Comparison of ENCODE assay signal across 24 cellular contexts in genomic region chr3:110413291-110413690, GRCh38.
DNase-seq lines count a peak whose midpoint lies in the region; FAIRE-seq and TF ChIP-seq lines count a peak whose summit lies in the region.
"Had no signal": no experiment of that assay in that cellular context is flagged by ENCODE, and none has a peak within 500 bp of the region (broad histone marks: within the 10 kb centered on the region; RNA-seq: fewer than 3 reads in every experiment).

No MANE protein-coding gene starts in this region.

- no peaks in the 10 kb centered on the region for H4K20me1 ChIP-seq in astrocyte (ENCODE audit: insufficient read depth, low read length)

- DNase-seq in HT1080 (ENCODE audit: low read depth) = peak; percentile 24
- no peak for DNase-seq in astrocyte (ENCODE audit: low read depth)
- DNase-seq in iris pigment epithelial cell (ENCODE audit: low read depth) = peak; percentile 32
- peak; percentile 24 for DNase-seq in smooth muscle cell of the brain vasculature (ENCODE audit: low read depth, low spot score)
- no peak for DNase-seq in NCI-H1105 (lab: John Stamatoyannopoulos, UW)
- DNase-seq in lower leg skin (ENCODE audit: low spot score in 2 of 2) = no peak
- no peak for DNase-seq in KG1 (lab: John Stamatoyannopoulos, UW)
- DNase-seq: activated CD4-positive, alpha-beta memory T cell treated with anti-CD3 and anti-CD28 coated beads for 36 hours; activated naive CD4-positive, alpha-beta T cell; activated T-cell treated with anti-CD3 and anti-CD28 coated beads for 4 hours; amygdala; effector CD8-positive, alpha-beta T cell; glutamatergic neuron; left cardiac atrium; midbrain; MV-4-11; NCI-H1930; NCI-H345; NCI-H82; T-helper 2 cell; WERI-Rb-1 had no signal

- no peaks in the 10 kb centered on the region for H3K27me3 Mint-ChIP-seq in astrocyte (ENCODE audit: low read depth, unreplicated experiment)

- intact Hi-C loops in lower leg skin (cut with DNase I; ENCODE audit: low total_unique reads) = no loop called here

- FAIRE-seq in astrocyte (lab: Jason Lieb, UNC) = no peak

- H3K4me1 Mint-ChIP-seq in astrocyte (ENCODE audit: low read depth, unreplicated experiment) = peaks cover 22% of the 10 kb centered on the region
- H3K4me1 Mint-ChIP-seq: central memory CD8-positive, alpha-beta T cell; IgD-negative memory B cell had no signal

- H3K9ac ChIP-seq in astrocyte (ENCODE audit: low read length) = peak overlapping the region; percentile 40

- no peaks in the 10 kb centered on the region for H3K79me2 ChIP-seq in astrocyte (ENCODE audit: insufficient read depth, low read length)

- no peaks in the 10 kb centered on the region for H3K9me3 ChIP-seq in astrocyte (ENCODE audit: insufficient read depth, low read depth, low read length)

- peak overlapping the region; percentile 97 for H3K27ac Mint-ChIP-seq in astrocyte (ENCODE audit: unreplicated experiment)
- H3K27ac Mint-ChIP-seq: activated CD4-positive, alpha-beta memory T cell treated with anti-CD3 and anti-CD28 coated beads for 36 hours; IgD-negative memory B cell had no signal

- H3K9me3 Mint-ChIP-seq in astrocyte (ENCODE audit: unreplicated experiment) = no peaks in the 10 kb centered on the region
- H3K9me3 Mint-ChIP-seq: activated CD4-positive, alpha-beta memory T cell treated with anti-CD3 and anti-CD28 coated beads for 36 hours; central memory CD8-positive, alpha-beta T cell; IgD-negative memory B cell; neural crest cell had no signal

- H3K27ac ChIP-seq in astrocyte (ENCODE audit: low read depth, low read length) = peak overlapping the region; percentile 93
- H3K27ac ChIP-seq: WERI-Rb-1 had no signal

- no peak for TF ChIP-seq POLR2A in lower leg skin (IDR thresholded peaks at IDR 0.05)

- no peak overlapping the region for H2AFZ ChIP-seq in astrocyte (ENCODE audit: low read depth, low read length)

- H3K4me1 ChIP-seq in astrocyte (ENCODE audit: insufficient read depth, low read length) = peaks cover 24% of the 10 kb centered on the region

- no peaks in the 10 kb centered on the region for H3K36me3 ChIP-seq in astrocyte (ENCODE audit: insufficient read depth, low read length)
- H3K36me3 ChIP-seq: WERI-Rb-1 had no signal

- WGBS in lower leg skin, 2 donors = 88 to 91% methylated on average over 3 of the region's 3 CpGs

- no peaks in the 10 kb centered on the region for H3K27me3 ChIP-seq in astrocyte (ENCODE audit: insufficient read depth, low read length)

- no peaks in the 10 kb centered on the region for H3K36me3 Mint-ChIP-seq in astrocyte (ENCODE audit: low read depth, unreplicated experiment)
- H3K36me3 Mint-ChIP-seq: activated CD4-positive, alpha-beta memory T cell treated with anti-CD3 and anti-CD28 coated beads for 36 hours; IgD-negative memory B cell had no signal

- peak overlapping the region; percentile 75 for H3K4me2 ChIP-seq in astrocyte (ENCODE audit: low read length)

- no peak overlapping the region for H3K4me3 ChIP-seq in astrocyte (ENCODE audit: insufficient read depth, low read depth, low read length)
- H3K4me3 ChIP-seq in lower leg skin (ENCODE audit: low read depth, poor library complexity, severe bottlenecking) = no peak overlapping the region

- TF ChIP-seq CTCF in astrocyte (IDR thresholded peaks at IDR 0.05; ENCODE audit: insufficient read depth, low read depth, low read length) (no peak), lower leg skin (IDR thresholded peaks at IDR 0.05) (no peak)

- no peak overlapping the region for H3K4me3 Mint-ChIP-seq in astrocyte (ENCODE audit: unreplicated experiment)
- H3K4me3 Mint-ChIP-seq: activated CD4-positive, alpha-beta memory T cell treated with anti-CD3 and anti-CD28 coated beads for 36 hours; central memory CD8-positive, alpha-beta T cell; IgD-negative memory B cell; neural crest cell had no signal

Comparison
In these comparisons a context has a peak if more than half of its experiments do, and no peak if none do; other contexts are left out.
1. DNase-seq: peak in HT1080 (single experiment), iris pigment epithelial cell (single experiment) and smooth muscle cell of the brain vasculature (single experiment); none in astrocyte (single experiment), NCI-H1105 (single experiment), lower leg skin (0 of 2) and KG1 (single experiment).